Comparison of ENCODE assay signal across 8 cellular contexts in the genomic region with DNA sequence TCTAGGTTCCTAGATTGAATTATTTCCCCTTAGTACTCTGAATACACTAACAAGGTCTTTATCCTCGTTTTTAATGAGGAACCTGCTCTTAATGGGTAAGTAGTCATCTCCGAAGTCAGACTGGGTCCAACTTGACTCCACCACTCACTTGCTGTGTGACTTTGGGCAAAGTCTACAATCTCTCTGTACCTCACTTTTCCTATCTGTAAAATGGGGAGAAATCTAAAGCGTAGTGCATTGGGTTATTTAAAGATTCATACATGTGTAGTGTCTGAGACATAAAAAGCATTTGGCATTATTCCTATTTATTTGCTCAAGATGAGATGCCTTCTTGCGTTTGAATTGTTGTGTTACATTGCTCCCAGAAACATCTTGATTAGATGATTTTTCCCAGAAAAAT. TPM values are rescaled to one million over a fixed set of nuclear protein-coding genes. Genes with fewer than 3 reads are reported as not detected.
A peak's percentile ranks its signal among the peaks of the same experiment; 100 is the strongest.
DNase-seq lines count a peak whose midpoint lies in the region; ATAC-seq and TF ChIP-seq lines count a peak whose summit lies in the region.

No MANE protein-coding gene starts in this region.

- H3K79me2 ChIP-seq in mesendoderm (ENCODE audit: control insufficient read depth, insufficient read depth, low read length): no peaks in the 10 kb centered on the region

- H4K5ac ChIP-seq in mesendoderm (ENCODE audit: low read length): peak overlapping the region; percentile 24

- intact Hi-C loops in activated naive CD4-positive, alpha-beta T cell treated with anti-CD3 and anti-CD28 coated beads for 36 hours (cut with micrococcal nuclease): no loop called here
- intact Hi-C loops in body of pancreas (cut with DNase I): loop anchor here (10.0 kb wide), 1 partner anchor 174 kb away; no protein-coding TSS in a partner anchor

- TF ChIP-seq EP300 in tibial nerve (IDR thresholded peaks at IDR 0.05): no peak

- H3K36me3 Mint-ChIP-seq in activated naive CD4-positive, alpha-beta T cell treated with anti-CD3 and anti-CD28 coated beads for 36 hours (ENCODE audit: low read depth): no peaks in the 10 kb centered on the region

- peaks cover 18% of the 10 kb centered on the region for H3K4me1 Mint-ChIP-seq in activated naive CD4-positive, alpha-beta T cell treated with anti-CD3 and anti-CD28 coated beads for 36 hours (ENCODE audit: low read depth)

- no peak for DNase-seq in activated naive CD4-positive, alpha-beta T cell treated with anti-CD3 and anti-CD28 coated beads for 36 hours
- no peak for DNase-seq in activated naive CD4-positive, alpha-beta T cell (lab: John Stamatoyannopoulos, UW)
- DNase-seq in body of pancreas (no peak), mesendoderm (no peak), tibial nerve (ENCODE audit: low spot score in 2 of 2) (no peak), DMS153 (lab: John Stamatoyannopoulos, UW) (no peak)

- H3K9ac ChIP-seq in mesendoderm (ENCODE audit: low read length): peak overlapping the region; percentile 81

- H3K27me3 ChIP-seq in body of pancreas (no peaks in the 10 kb centered on the region), mesendoderm (ENCODE audit: insufficient read depth, low read length, poor library complexity) (no peaks in the 10 kb centered on the region), tibial nerve (no peaks in the 10 kb centered on the region)

- ATAC-seq in body of pancreas (no peak), GM21619 (IDR thresholded peaks at IDR 0.05; ENCODE audit: unreplicated experiment) (no peak), GM21717 (IDR thresholded peaks at IDR 0.05; ENCODE audit: unreplicated experiment) (no peak)

- TF ChIP-seq CTCF in body of pancreas (IDR thresholded peaks at IDR 0.05): no peak
- TF ChIP-seq CTCF in tibial nerve (IDR thresholded peaks at IDR 0.05): no peak

- H3K4me2 ChIP-seq in mesendoderm (ENCODE audit: low read length): no peak overlapping the region

- H3K4me3 ChIP-seq in body of pancreas: peak overlapping the region in 1 of 2 donors; percentile 50
- H3K4me3 ChIP-seq in mesendoderm (ENCODE audit: low read length): no peak overlapping the region
- H3K4me3 ChIP-seq in tibial nerve: peak overlapping the region in 3 of 4 donors; percentile 51 to 71 (median 61)

- TF ChIP-seq POLR2A in body of pancreas (IDR thresholded peaks at IDR 0.05) (no peak), tibial nerve (IDR thresholded peaks at IDR 0.05) (no peak)

- H3K79me1 ChIP-seq in mesendoderm (ENCODE audit: low read length): no peaks in the 10 kb centered on the region

- H3K27ac ChIP-seq in body of pancreas (peak overlapping the region; percentile 77 to 95 (median 92)), mesendoderm (ENCODE audit: low read depth, low read length) (no peak overlapping the region), tibial nerve (peak overlapping the region; percentile 93)

- peak overlapping the region; percentile 93 for H3K27ac Mint-ChIP-seq in activated naive CD4-positive, alpha-beta T cell treated with anti-CD3 and anti-CD28 coated beads for 36 hours

- no peak overlapping the region for H3K23ac ChIP-seq in mesendoderm (ENCODE audit: low read length)

- no peak overlapping the region for H3K4ac ChIP-seq in mesendoderm (ENCODE audit: low read depth, low read length)

- H3K4me1 ChIP-seq in body of pancreas (peaks cover 8% of the 10 kb centered on the region), mesendoderm (ENCODE audit: control insufficient read depth, low read depth, low read length) (no peaks in the 10 kb centered on the region), tibial nerve (peaks cover 0 to 15% (median 2%) of the 10 kb centered on the region in 4 donors)

- no peak overlapping the region for H2BK15ac ChIP-seq in mesendoderm (replicated peaks; ENCODE audit: low read depth)

- H2BK120ac ChIP-seq in mesendoderm (ENCODE audit: low read depth, low read length): no peak overlapping the region

- H2BK5ac ChIP-seq in mesendoderm (ENCODE audit: low read length): no peak overlapping the region

- no peaks in the 10 kb centered on the region for H3K36me3 ChIP-seq in body of pancreas (replicated peaks in 1 of 2; ENCODE audit: insufficient read depth in 1 of 2, low read depth in 2 of 2)
- H3K36me3 ChIP-seq in mesendoderm (ENCODE audit: control insufficient read depth, insufficient read depth, low read length): no peaks in the 10 kb centered on the region
- peaks cover 0 to 2% (median 0%) of the 10 kb centered on the region in 3 donors for H3K36me3 ChIP-seq in tibial nerve

- CTCF ChIA-PET in activated naive CD4-positive, alpha-beta T cell treated with anti-CD3 and anti-CD28 coated beads for 36 hours (lab: Charles Lee): interaction anchor here (0.7 to 4.0 kb wide), 10 partner anchors 14 to 295 kb away, joined by 3 to 28 read pairs (median 8); a partner anchor contains a TSS

- H3K9me3 Mint-ChIP-seq in activated naive CD4-positive, alpha-beta T cell treated with anti-CD3 and anti-CD28 coated beads for 36 hours: no peaks in the 10 kb centered on the region

- no peaks in the 10 kb centered on the region for H3K9me3 ChIP-seq in body of pancreas
- H3K9me3 ChIP-seq in tibial nerve: no peaks in the 10 kb centered on the region

- H3K56ac ChIP-seq in mesendoderm (ENCODE audit: low read length): peak overlapping the region; percentile 96

- no peak overlapping the region for H3K18ac ChIP-seq in mesendoderm (ENCODE audit: low read length)

- peak overlapping the region; percentile 85 for H3K4me3 Mint-ChIP-seq in activated naive CD4-positive, alpha-beta T cell treated with anti-CD3 and anti-CD28 coated beads for 36 hours

- H4K8ac ChIP-seq in mesendoderm (ENCODE audit: low read depth, low read length): no peak overlapping the region

- 50 to 61% methylated on average over 4 of the region's 4 CpGs for WGBS in body of pancreas, 2 donors
- WGBS in mesendoderm (ENCODE audit: extremely low coverage, insufficient coverage, low lambda C conversion rate): no CpG with 5 or more reads among the region's 4 CpGs
- 63 to 67% methylated on average over 4 of the region's 4 CpGs for WGBS in tibial nerve, 2 donors

- H3K27me3 Mint-ChIP-seq in activated naive CD4-positive, alpha-beta T cell treated with anti-CD3 and anti-CD28 coated beads for 36 hours (ENCODE audit: low read depth): no peaks in the 10 kb centered on the region

- H2AK5ac ChIP-seq in mesendoderm (ENCODE audit: low read length): no peak overlapping the region

RNA-seq across cellular contexts. Expression of a gene that starts 51.5 kb away (rescaled TPM):
- total RNA-seq in activated naive CD4-positive, alpha-beta T cell treated with anti-CD3 and anti-CD28 coated beads for 36 hours: 10 to 100 TPM; 38.3 to 42.9 TPM
- total RNA-seq in body of pancreas (1 to 10 TPM; 4.0 to 9.3 TPM), tibial nerve (10 to 100 TPM; 20.7 to 27.3 (median 26.2) TPM)
- 30.2 TPM for polyA plus RNA-seq in mesendoderm (2013, experiment 1 of 2)
- 30.9 TPM for polyA plus RNA-seq in mesendoderm (2013, experiment 2 of 2)
